17 cellular contexts compared by ENCODE assay signal in genomic region chr7:27111753-27112277, GRCh38. TPM values are rescaled to one million over a fixed set of nuclear protein-coding genes. Genes with fewer than 3 reads are reported as not detected.
A peak's percentile ranks its signal among the peaks of the same experiment; 100 is the strongest.
DNase-seq lines count a peak whose midpoint lies in the region; ATAC-seq and TF ChIP-seq lines count a peak whose summit lies in the region.
"Had no signal": no experiment of that assay in that cellular context is flagged by ENCODE, and none has a peak within 500 bp of the region (broad histone marks: within the 10 kb centered on the region; RNA-seq: fewer than 3 reads in every experiment).

No MANE protein-coding gene starts in this region.

- H3K4me1 Mint-ChIP-seq in GM23338: peaks cover 24% of the 10 kb centered on the region
- no peaks in the 10 kb centered on the region for H3K4me1 Mint-ChIP-seq in CD8-positive, alpha-beta memory T cell
- H3K4me1 Mint-ChIP-seq: activated CD8-positive, alpha-beta memory T cell treated with anti-CD3 and anti-CD28 coated beads, Interleukin-2, amount 10 ng/mL, durations not matched to agents 7 days and 5 days; activated naive CD8-positive, alpha-beta T cell treated with anti-CD3 and anti-CD28 coated beads, Interleukin-2, amount 10 ng/mL, durations not matched to agents 7 days and 5 days had no signal

- H3K79me2 ChIP-seq in GM23338 (replicated peaks; ENCODE audit: insufficient read depth): no peaks in the 10 kb centered on the region

- H3K27ac ChIP-seq in GM23338 (ENCODE audit: low read depth) (no peak overlapping the region), ascending aorta (peak overlapping the region; percentile 89 to 97), spleen (peak overlapping the region in 5 of 8 donors; percentile 58 to 90 (median 87))
- H3K27ac ChIP-seq in CD8-positive, alpha-beta memory T cell (ENCODE audit: low read depth, low read length): no peak overlapping the region

- DNase-seq in GM23338 (ENCODE audit: low spot score): no peak
- DNase-seq in ascending aorta (ENCODE audit: low spot score in 2 of 2): no peak
- DNase-seq in left kidney (ENCODE audit: low read depth, low spot score): peak; percentile 93
- DNase-seq in spleen: no peak
- DNase-seq in stimulated activated CD4-positive, alpha-beta T cell treated with anti-CD3 and anti-CD28 coated beads, Interleukin-4, amount 100 ng/mL, for 4 hours: no peak
- no peak for DNase-seq in activated naive CD4-positive, alpha-beta T cell treated with Interleukin-2 at 50 U/mL for 16 hours
- DNase-seq in CD8-positive, alpha-beta memory T cell: no peak
- DNase-seq: activated CD8-positive, alpha-beta memory T cell treated with anti-CD3 and anti-CD28 coated beads, Interleukin-2, amount 10 ng/mL, durations not matched to agents 7 days and 5 days; activated naive CD8-positive, alpha-beta T cell treated with anti-CD3 and anti-CD28 coated beads, Interleukin-2, amount 10 ng/mL, durations not matched to agents 7 days and 5 days; AML-193; DMS79; NCI-H1417 treated with DMSO at 0.1 percent for 48 hours; NCI-H524 treated with DMSO at 0.1 percent for 48 hours; SIG-M5 had no signal

- H3K4me3 ChIP-seq in GM23338 (no peak overlapping the region), ascending aorta (peak overlapping the region; percentile 1 to 63), spleen (no peak overlapping the region)
- no peak overlapping the region for H3K4me3 ChIP-seq in CD8-positive, alpha-beta memory T cell (ENCODE audit: low read length)

- H3K4me2 ChIP-seq in GM23338: no peak overlapping the region

- no peak overlapping the region for H3K4me3 Mint-ChIP-seq in GM23338
- no peak overlapping the region for H3K4me3 Mint-ChIP-seq in CD8-positive, alpha-beta memory T cell
- H3K4me3 Mint-ChIP-seq: activated CD8-positive, alpha-beta memory T cell treated with anti-CD3 and anti-CD28 coated beads, Interleukin-2, amount 10 ng/mL, durations not matched to agents 7 days and 5 days; activated naive CD8-positive, alpha-beta T cell treated with anti-CD3 and anti-CD28 coated beads, Interleukin-2, amount 10 ng/mL, durations not matched to agents 7 days and 5 days; dendritic cell treated with granulocyte-macrophage colony-stimulating factor and Interleukin-4, amounts not matched to agents 40 ng/mL and 50 ng/mL, for 4 days; IgD-negative memory B cell had no signal

- TF ChIP-seq CTCF in GM23338 (conservative IDR thresholded peaks at IDR 0.05; ENCODE audit: low read depth in 2 of 2): no peak
- TF ChIP-seq CTCF in ascending aorta (IDR thresholded peaks at IDR 0.05): no peak
- TF ChIP-seq CTCF in spleen (IDR thresholded peaks at IDR 0.05 in 8 of 11, conservative IDR thresholded peaks at IDR 0.05 in 3 of 11): no peak

- no peaks in the 10 kb centered on the region for H3K9me3 ChIP-seq in ascending aorta
- no peaks in the 10 kb centered on the region for H3K9me3 ChIP-seq in spleen
- no peaks in the 10 kb centered on the region for H3K9me3 ChIP-seq in CD8-positive, alpha-beta memory T cell (ENCODE audit: low read length)

- no peak for ATAC-seq in GM23338
- ATAC-seq in HG03520 (IDR thresholded peaks at IDR 0.05; ENCODE audit: unreplicated experiment): no peak
- ATAC-seq: activated CD8-positive, alpha-beta memory T cell treated with anti-CD3 and anti-CD28 coated beads, Interleukin-2, amount 10 ng/mL, durations not matched to agents 7 days and 5 days had no signal

- H3K36me3 Mint-ChIP-seq in GM23338 (ENCODE audit: low read depth): no peaks in the 10 kb centered on the region; the same call in 2 of the 3 replicates
- H3K36me3 Mint-ChIP-seq in CD8-positive, alpha-beta memory T cell: no peaks in the 10 kb centered on the region
- H3K36me3 Mint-ChIP-seq: activated CD8-positive, alpha-beta memory T cell treated with anti-CD3 and anti-CD28 coated beads, Interleukin-2, amount 10 ng/mL, durations not matched to agents 7 days and 5 days; activated naive CD8-positive, alpha-beta T cell treated with anti-CD3 and anti-CD28 coated beads, Interleukin-2, amount 10 ng/mL, durations not matched to agents 7 days and 5 days had no signal

- H3K27ac Mint-ChIP-seq in GM23338: no peak overlapping the region
- H3K27ac Mint-ChIP-seq in CD8-positive, alpha-beta memory T cell: no peak overlapping the region
- H3K27ac Mint-ChIP-seq: activated CD8-positive, alpha-beta memory T cell treated with anti-CD3 and anti-CD28 coated beads, Interleukin-2, amount 10 ng/mL, durations not matched to agents 7 days and 5 days; activated naive CD8-positive, alpha-beta T cell treated with anti-CD3 and anti-CD28 coated beads, Interleukin-2, amount 10 ng/mL, durations not matched to agents 7 days and 5 days; dendritic cell treated with granulocyte-macrophage colony-stimulating factor and Interleukin-4, amounts not matched to agents 40 ng/mL and 50 ng/mL, for 4 days; IgD-negative memory B cell had no signal

- H3K27me3 Mint-ChIP-seq in GM23338 (ENCODE audit: insufficient read depth, low read depth, poor library complexity): peaks cover 95% of the 10 kb centered on the region
- H3K27me3 Mint-ChIP-seq in CD8-positive, alpha-beta memory T cell: peaks cover 10 to 16% of the 10 kb centered on the region in 2 donors

- H3K4me1 ChIP-seq in GM23338 (ENCODE audit: insufficient read depth): peaks cover 32% of the 10 kb centered on the region
- peaks cover 8 to 20% of the 10 kb centered on the region in 2 donors for H3K4me1 ChIP-seq in ascending aorta
- peaks cover 0 to 58% (median 24%) of the 10 kb centered on the region in 6 donors for H3K4me1 ChIP-seq in spleen
- H3K4me1 ChIP-seq in CD8-positive, alpha-beta memory T cell (ENCODE audit: insufficient read depth, low read length): no peaks in the 10 kb centered on the region

- no peak overlapping the region for H2AFZ ChIP-seq in GM23338

- H3K9me3 Mint-ChIP-seq in GM23338: peaks cover 14% of the 10 kb centered on the region
- H3K9me3 Mint-ChIP-seq in CD8-positive, alpha-beta memory T cell: no peaks in the 10 kb centered on the region
- H3K9me3 Mint-ChIP-seq: activated naive CD8-positive, alpha-beta T cell treated with anti-CD3 and anti-CD28 coated beads, Interleukin-2, amount 10 ng/mL, durations not matched to agents 7 days and 5 days; IgD-negative memory B cell had no signal

- H3K27me3 ChIP-seq in GM23338 (ENCODE audit: insufficient read depth): peaks cover 97% of the 10 kb centered on the region
- no peaks in the 10 kb centered on the region for H3K27me3 ChIP-seq in ascending aorta
- no peaks in the 10 kb centered on the region for H3K27me3 ChIP-seq in spleen (replicated peaks in 1 of 7)
- H3K27me3 ChIP-seq in CD8-positive, alpha-beta memory T cell (ENCODE audit: insufficient read depth, low read length, poor library complexity, severe bottlenecking): no peaks in the 10 kb centered on the region

- POLR2A ChIA-PET in CD8-positive, alpha-beta memory T cell (lab: Charles Lee): no interaction called here

- intact Hi-C loops in ascending aorta (cut with DNase I): loop anchor here (2.0 to 10.0 kb wide), 4 partner anchors 550 to 1303 kb away; partner anchors contain the start of genes CBX3, CREB5, HIBADH and HNRNPA2B1
- intact Hi-C loops in spleen (cut with DNase I; ENCODE audit: low total_unique reads): loop anchor here (10.0 kb wide), 1 partner anchor 357 kb away; no protein-coding TSS in a partner anchor

- TF ChIP-seq POLR2A in spleen (IDR thresholded peaks at IDR 0.05): no peak

- 58 to 83% (median 74%) methylated on average over 4 of the region's 4 CpGs for WGBS in spleen, 5 donors

- H3K9me2 ChIP-seq in GM23338 (ENCODE audit: insufficient read depth): no peaks in the 10 kb centered on the region

- H3K36me3 ChIP-seq in GM23338 (ENCODE audit: insufficient read depth) (no peaks in the 10 kb centered on the region), ascending aorta (no peaks in the 10 kb centered on the region), spleen (no peaks in the 10 kb centered on the region)
- no peaks in the 10 kb centered on the region for H3K36me3 ChIP-seq in CD8-positive, alpha-beta memory T cell (ENCODE audit: insufficient read depth, low read length)

- peaks cover 49% of the 10 kb centered on the region for H3F3A ChIP-seq in GM23338 (replicated peaks; ENCODE audit: low read depth)

- H4K20me1 ChIP-seq in GM23338 (replicated peaks; ENCODE audit: insufficient read depth): peaks cover 74% of the 10 kb centered on the region

- CTCF ChIA-PET in CD8-positive, alpha-beta memory T cell (lab: Charles Lee): no interaction called here

TF ChIP-seq in GM23338, 12 proteins besides CTCF, POLR2A, EP300 and RAD21 (continues in another document):
- TF ChIP-seq EZH2phosphoT487 (IDR thresholded peaks at IDR 0.05; ENCODE audit: unreplicated experiment): no peak

RNA-seq across cellular contexts. Expression of gene HOXA2, which starts 9.3 kb away (rescaled TPM):
- total RNA-seq in GM23338 (2014; rRNA removed; shearing (Covaris generic)): not detected in 2 replicates
- polyA plus RNA-seq in GM23338 (2016; fragmentation: Nextera tagmentation; extraction: Ambion mirVana): not detected in 2 replicates
- 36.5 TPM for total RNA-seq in ascending aorta
- 1 to 10 TPM in 4 of 7 donors, under 1 TPM in 3; 0.70 to 2.8 (median 1.3) TPM for total RNA-seq in spleen
- under 1 TPM; 0.41 to 0.83 (median 0.55) TPM for polyA plus RNA-seq in spleen
- total RNA-seq in CD8-positive, alpha-beta memory T cell: not detected
- polyA plus RNA-seq in CD8-positive, alpha-beta memory T cell: not detected
- total RNA-seq: activated CD8-positive, alpha-beta memory T cell treated with anti-CD3 and anti-CD28 coated beads, Interleukin-2, amount 10 ng/mL, durations not matched to agents 7 days and 5 days; activated naive CD8-positive, alpha-beta T cell treated with anti-CD3 and anti-CD28 coated beads, Interleukin-2, amount 10 ng/mL, durations not matched to agents 7 days and 5 days had no signal
- polyA plus RNA-seq: IgD-negative memory B cell had no signal

RNA-seq across cellular contexts. Expression of gene HOXA1, which starts 16.0 kb away (rescaled TPM):
- not detected in 2 replicates for total RNA-seq in GM23338 (2014; rRNA removed; shearing (Covaris generic))
- polyA plus RNA-seq in GM23338 (2016; fragmentation: Nextera tagmentation; extraction: Ambion mirVana): not detected in 2 replicates
- total RNA-seq in ascending aorta: not detected
- 1 to 10 TPM; 1.1 to 4.1 (median 1.7) TPM for total RNA-seq in spleen
- 1 to 10 TPM in 1 of 3 donors, under 1 TPM in 2; 0.33 to 1.3 (median 0.82) TPM for polyA plus RNA-seq in spleen
- total RNA-seq in CD8-positive, alpha-beta memory T cell: under 1 TPM; 0.31 to 0.38 TPM
- 0.75 TPM for polyA plus RNA-seq in CD8-positive, alpha-beta memory T cell

RNA-seq across cellular contexts. Expression of gene HOXA4, which starts 18.7 kb away (rescaled TPM):
- not detected in 2 replicates for total RNA-seq in GM23338 (2014; rRNA removed; shearing (Covaris generic))
- polyA plus RNA-seq in GM23338 (2016; fragmentation: Nextera tagmentation; extraction: Ambion mirVana): not detected in 2 replicates
- total RNA-seq in ascending aorta: 2.1 TPM
- 10 to 100 TPM in 1 of 7 donors, 1 to 10 TPM in 6; 2.7 to 10.8 (median 4.6) TPM for total RNA-seq in spleen
- 1 to 10 TPM; 2.1 to 5.9 (median 3.6) TPM for polyA plus RNA-seq in spleen
- under 1 TPM in 1 of 2 experiments, not detected in 1; 0.11 TPM for total RNA-seq in CD8-positive, alpha-beta memory T cell
- polyA plus RNA-seq in CD8-positive, alpha-beta memory T cell: 0.20 TPM
- total RNA-seq: activated CD8-positive, alpha-beta memory T cell treated with anti-CD3 and anti-CD28 coated beads, Interleukin-2, amount 10 ng/mL, durations not matched to agents 7 days and 5 days had no signal
- polyA plus RNA-seq: IgD-negative memory B cell had no signal

RNA-seq across cellular contexts. Expression of gene HOXA5, which starts 31.7 kb away (rescaled TPM):
- not detected in 2 replicates for total RNA-seq in GM23338 (2014; rRNA removed; shearing (Covaris generic))
- not detected in 2 replicates for polyA plus RNA-seq in GM23338 (2016; fragmentation: Nextera tagmentation; extraction: Ambion mirVana)
- total RNA-seq in ascending aorta: 22.0 TPM
- total RNA-seq in spleen: 1 to 10 TPM; 3.0 to 9.3 (median 6.9) TPM
- 1 to 10 TPM; 1.6 to 2.3 (median 2.2) TPM for polyA plus RNA-seq in spleen
- total RNA-seq in CD8-positive, alpha-beta memory T cell: not detected
- polyA plus RNA-seq in CD8-positive, alpha-beta memory T cell: not detected
- total RNA-seq: activated CD8-positive, alpha-beta memory T cell treated with anti-CD3 and anti-CD28 coated beads, Interleukin-2, amount 10 ng/mL, durations not matched to agents 7 days and 5 days; activated naive CD8-positive, alpha-beta T cell treated with anti-CD3 and anti-CD28 coated beads, Interleukin-2, amount 10 ng/mL, durations not matched to agents 7 days and 5 days had no signal
- polyA plus RNA-seq: IgD-negative memory B cell had no signal

RNA-seq across cellular contexts. Expression of gene HOXA6, which starts 35.8 kb away (rescaled TPM):
- total RNA-seq in GM23338 (2014; rRNA removed; shearing (Covaris generic)): not detected in 2 replicates
- polyA plus RNA-seq in GM23338 (2016; fragmentation: Nextera tagmentation; extraction: Ambion mirVana) (not detected in 2 replicates), spleen (under 1 TPM in 1 of 3 donors, not detected in 2; 0.26 TPM)
- total RNA-seq in ascending aorta (15.3 TPM), spleen (1 to 10 TPM in 5 of 7 donors, under 1 TPM in 2; 0.38 to 2.0 (median 1.4) TPM)
- total RNA-seq in CD8-positive, alpha-beta memory T cell: not detected
- not detected for polyA plus RNA-seq in CD8-positive, alpha-beta memory T cell
- total RNA-seq: activated CD8-positive, alpha-beta memory T cell treated with anti-CD3 and anti-CD28 coated beads, Interleukin-2, amount 10 ng/mL, durations not matched to agents 7 days and 5 days; activated naive CD8-positive, alpha-beta T cell treated with anti-CD3 and anti-CD28 coated beads, Interleukin-2, amount 10 ng/mL, durations not matched to agents 7 days and 5 days had no signal

Comparison
In these comparisons a context has a peak if more than half of its experiments do, and no peak if none do; other contexts are left out.
1. H3K27ac ChIP-seq: peak in ascending aorta (2 of 2) and spleen (5 of 8); none in GM23338 (single experiment) and CD8-positive, alpha-beta memory T cell (single experiment).
2. H3K4me3 ChIP-seq: peak in ascending aorta (2 of 2); none in GM23338 (single experiment), spleen (0 of 8) and CD8-positive, alpha-beta memory T cell (single experiment).